ENCODE assay signal across 8 cellular contexts in genomic region chr1:120534361-120535047, GRCh38.
DNase-seq lines count a peak whose midpoint lies in the region; ATAC-seq lines count a peak whose summit lies in the region.
"Not testable (repeated sequence)": the region's sequence is repeated elsewhere in the genome, so short reads cannot be mapped to it uniquely, and the experiment has no call there.

No MANE protein-coding gene starts in this region.

- H3K36me3 ChIP-seq in ACC112 (ENCODE audit: insufficient read depth, low read length): not testable (repeated sequence)

- H2AFZ ChIP-seq in ACC112 (ENCODE audit: low read length, unreplicated experiment): not testable (repeated sequence)

- peaks cover 17% of the 10 kb centered on the region for H3K4me1 Mint-ChIP-seq in T-helper 1 cell treated with Interleukin-12 subunit alpha and Interleukin-12 subunit beta and Interleukin-4 antibody, amounts not matched to agents 30 μg/mL and 1 μg/mL, for 36 hours (ENCODE audit: low read depth)
- peaks cover 13% of the 10 kb centered on the region for H3K4me1 Mint-ChIP-seq in activated naive CD8-positive, alpha-beta T cell treated with anti-CD3 and anti-CD28 coated beads, Interleukin-2, amount 10 ng/mL, durations not matched to agents 7 days and 5 days

- H3K36me3 Mint-ChIP-seq in T-helper 1 cell treated with Interleukin-12 subunit alpha and Interleukin-12 subunit beta and Interleukin-4 antibody, amounts not matched to agents 30 μg/mL and 1 μg/mL, for 36 hours (ENCODE audit: low read depth); activated naive CD8-positive, alpha-beta T cell treated with anti-CD3 and anti-CD28 coated beads, Interleukin-2, amount 10 ng/mL, durations not matched to agents 7 days and 5 days: not testable (repeated sequence)

- H3K27me3 ChIP-seq in ACC112 (ENCODE audit: insufficient read depth, low read length): not testable (repeated sequence)

- H3K79me2 ChIP-seq in ACC112 (ENCODE audit: control insufficient read depth, insufficient read depth, low read length, unreplicated experiment): not testable (repeated sequence)

- H3K4me3 Mint-ChIP-seq in T-helper 1 cell treated with Interleukin-12 subunit alpha and Interleukin-12 subunit beta and Interleukin-4 antibody, amounts not matched to agents 30 μg/mL and 1 μg/mL, for 36 hours: peak overlapping the region; percentile 73
- H3K4me3 Mint-ChIP-seq in activated naive CD8-positive, alpha-beta T cell treated with anti-CD3 and anti-CD28 coated beads, Interleukin-2, amount 10 ng/mL, durations not matched to agents 7 days and 5 days: peak overlapping the region; percentile 80

- in situ Hi-C loops in KBM-7 (cut with MboI; ENCODE audit: low pct_unique_long_range_greater_than_20kb, low sequenced_read_pairs): not testable (repeated sequence)

- DNase-seq in KBM-7: peak; percentile 31
- DNase-seq in activated naive CD8-positive, alpha-beta T cell treated with anti-CD3 and anti-CD28 coated beads, Interleukin-2, amount 10 ng/mL, durations not matched to agents 7 days and 5 days: not testable (repeated sequence)
- DNase-seq in iris pigment epithelial cell (ENCODE audit: low read depth): peak; percentile 23

- not testable (repeated sequence) for H3K4me1 ChIP-seq in ACC112 (ENCODE audit: control insufficient read depth, insufficient read depth, low read length, unreplicated experiment)

- H3K27ac Mint-ChIP-seq in T-helper 1 cell treated with Interleukin-12 subunit alpha and Interleukin-12 subunit beta and Interleukin-4 antibody, amounts not matched to agents 30 μg/mL and 1 μg/mL, for 36 hours: peak overlapping the region; percentile 99
- peak overlapping the region; percentile 88 for H3K27ac Mint-ChIP-seq in activated naive CD8-positive, alpha-beta T cell treated with anti-CD3 and anti-CD28 coated beads, Interleukin-2, amount 10 ng/mL, durations not matched to agents 7 days and 5 days

- not testable (repeated sequence) for H3K27me3 Mint-ChIP-seq in T-helper 1 cell treated with Interleukin-12 subunit alpha and Interleukin-12 subunit beta and Interleukin-4 antibody, amounts not matched to agents 30 μg/mL and 1 μg/mL, for 36 hours (ENCODE audit: low read depth); activated naive CD8-positive, alpha-beta T cell treated with anti-CD3 and anti-CD28 coated beads, Interleukin-2, amount 10 ng/mL, durations not matched to agents 7 days and 5 days

- H3K4me3 ChIP-seq in ACC112 (ENCODE audit: low read depth, low read length): not testable (repeated sequence)

- POLR2A ChIA-PET in activated naive CD8-positive, alpha-beta T cell treated with anti-CD3 and anti-CD28 coated beads, Interleukin-2, amount 10 ng/mL, durations not matched to agents 7 days and 5 days (lab: Charles Lee): not testable (repeated sequence)

- peak overlapping the region; percentile 96 for H3K27ac ChIP-seq in ACC112 (ENCODE audit: low read depth, low read length)

- peak; percentile 48 for ATAC-seq in GM18520 (IDR thresholded peaks at IDR 0.05; ENCODE audit: unreplicated experiment)
- ATAC-seq in GM21576 (IDR thresholded peaks at IDR 0.05; ENCODE audit: unreplicated experiment): peak; percentile 73
- ATAC-seq in HG03097 (IDR thresholded peaks at IDR 0.05; ENCODE audit: low FRiP score, unreplicated experiment): peak; percentile 71
- ATAC-seq in activated naive CD8-positive, alpha-beta T cell treated with anti-CD3 and anti-CD28 coated beads, Interleukin-2, amount 10 ng/mL, durations not matched to agents 7 days and 5 days (ENCODE audit: low read depth): peak; percentile 62

- not testable (repeated sequence) for H3K9me3 Mint-ChIP-seq in T-helper 1 cell treated with Interleukin-12 subunit alpha and Interleukin-12 subunit beta and Interleukin-4 antibody, amounts not matched to agents 30 μg/mL and 1 μg/mL, for 36 hours; activated naive CD8-positive, alpha-beta T cell treated with anti-CD3 and anti-CD28 coated beads, Interleukin-2, amount 10 ng/mL, durations not matched to agents 7 days and 5 days
